8 cellular contexts compared by ENCODE assay signal in genomic region chr16:30142672-30143346, GRCh38. TPM values are rescaled to one million over a fixed set of nuclear protein-coding genes. Genes with fewer than 3 reads are reported as not detected.
DNase-seq lines count a peak whose midpoint lies in the region; ATAC-seq lines count a peak whose summit lies in the region.

No MANE protein-coding gene starts in this region.

- H3K27ac Mint-ChIP-seq in activated CD4-positive, alpha-beta memory T cell treated with anti-CD3 and anti-CD28 coated beads for 36 hours: peak overlapping the region; percentile 33
- peak overlapping the region; percentile 2 to 79 (median 32) for H3K27ac Mint-ChIP-seq in naive thymus-derived CD4-positive, alpha-beta T cell

- DNase-seq in NK-92 treated with Interleukin-12 subunit alpha and Interleukin-12 subunit beta, amount 100 ng/mL, for 24 hours (lab: John Stamatoyannopoulos, UW): peak; percentile 44
- DNase-seq in NK-92 (lab: John Stamatoyannopoulos, UW; ENCODE audit: unreplicated experiment) (no peak), HT-29 (ENCODE audit: low spot score) (peak; percentile 45), NCI-H146 treated with DMSO at 0.1 percent for 48 hours (lab: John Stamatoyannopoulos, UW; ENCODE audit: unreplicated experiment) (no peak)
- peak; percentile 33 for DNase-seq in activated CD4-positive, alpha-beta memory T cell treated with anti-CD3 and anti-CD28 coated beads for 36 hours
- peak in 3 of 9 donors; percentile 17 to 38 (median 30) for DNase-seq in naive thymus-derived CD4-positive, alpha-beta T cell

- H3K4me1 ChIP-seq in naive thymus-derived CD4-positive, alpha-beta T cell (ENCODE audit: control insufficient read depth in 2 of 2, insufficient read depth in 2 of 2, low read length in 2 of 2): peaks cover 0 to 23% of the 10 kb centered on the region in 2 donors

- ATAC-seq in naive thymus-derived CD4-positive, alpha-beta T cell: peak; percentile 74
- ATAC-seq in GM21723 (IDR thresholded peaks at IDR 0.05; ENCODE audit: unreplicated experiment): no peak
- ATAC-seq in HG03520 (IDR thresholded peaks at IDR 0.05; ENCODE audit: unreplicated experiment): no peak

- H3K9me3 ChIP-seq in naive thymus-derived CD4-positive, alpha-beta T cell (ENCODE audit: control insufficient read depth in 2 of 3, low read length in 3 of 3): no peaks in the 10 kb centered on the region

- H3K4me3 Mint-ChIP-seq in activated CD4-positive, alpha-beta memory T cell treated with anti-CD3 and anti-CD28 coated beads for 36 hours: no peak overlapping the region
- H3K4me3 Mint-ChIP-seq in naive thymus-derived CD4-positive, alpha-beta T cell: no peak overlapping the region

- H3K36me3 ChIP-seq in naive thymus-derived CD4-positive, alpha-beta T cell (ENCODE audit: control insufficient read depth in 2 of 3, insufficient read depth in 3 of 3, low read length in 3 of 3): no peaks in the 10 kb centered on the region

- POLR2A ChIA-PET in activated CD4-positive, alpha-beta memory T cell treated with anti-CD3 and anti-CD28 coated beads for 36 hours (lab: Charles Lee): no interaction called here
- POLR2A ChIA-PET in naive thymus-derived CD4-positive, alpha-beta T cell (lab: Charles Lee): interaction anchor here (0.6 to 2.2 kb wide), 7 partner anchors 14 to 94 kb away, joined by 3 to 23 read pairs (median 3); partner anchors contain the start of genes ALDOA, CORO1A and TBX6

- no peaks in the 10 kb centered on the region for H3K9me3 Mint-ChIP-seq in activated CD4-positive, alpha-beta memory T cell treated with anti-CD3 and anti-CD28 coated beads for 36 hours
- H3K9me3 Mint-ChIP-seq in naive thymus-derived CD4-positive, alpha-beta T cell: peaks cover 0 to 2% (median 0%) of the 10 kb centered on the region in 11 donors

- H3K4me1 Mint-ChIP-seq in activated CD4-positive, alpha-beta memory T cell treated with anti-CD3 and anti-CD28 coated beads for 36 hours (ENCODE audit: low read depth): peaks cover 15% of the 10 kb centered on the region
- H3K4me1 Mint-ChIP-seq in naive thymus-derived CD4-positive, alpha-beta T cell: peaks cover 21 to 33% (median 24%) of the 10 kb centered on the region in 7 donors

- CTCF ChIA-PET in activated CD4-positive, alpha-beta memory T cell treated with anti-CD3 and anti-CD28 coated beads for 36 hours (lab: Charles Lee): interaction anchor here (1.0 to 1.1 kb wide), 3 partner anchors 28 to 41 kb away, joined by 3 to 5 read pairs (median 5); partner anchors contain the start of genes CORO1A and GDPD3
- CTCF ChIA-PET in naive thymus-derived CD4-positive, alpha-beta T cell (lab: Charles Lee): interaction anchor here (0.6 to 1.1 kb wide), 5 partner anchors 41 to 267 kb away, joined by 3 to 4 read pairs (median 3); partner anchors contain the start of gene CORO1A

- no peak overlapping the region for H3K27ac ChIP-seq in naive thymus-derived CD4-positive, alpha-beta T cell (ENCODE audit: low read depth, low read length)

- no peaks in the 10 kb centered on the region for H3K36me3 Mint-ChIP-seq in activated CD4-positive, alpha-beta memory T cell treated with anti-CD3 and anti-CD28 coated beads for 36 hours
- H3K36me3 Mint-ChIP-seq in naive thymus-derived CD4-positive, alpha-beta T cell: peaks cover 0 to 2% (median 0%) of the 10 kb centered on the region in 5 donors

- no peak overlapping the region for H3K4me3 ChIP-seq in naive thymus-derived CD4-positive, alpha-beta T cell (ENCODE audit: low read length)

- no peaks in the 10 kb centered on the region for H3K27me3 ChIP-seq in naive thymus-derived CD4-positive, alpha-beta T cell (ENCODE audit: control insufficient read depth in 2 of 2, insufficient read depth in 2 of 2, low read length in 2 of 2)

- intact Hi-C loops in activated CD4-positive, alpha-beta memory T cell treated with anti-CD3 and anti-CD28 coated beads for 36 hours (cut with micrococcal nuclease): loop anchor here (5.0 kb wide), 1 partner anchor 51 kb away; the partner anchor contains the start of gene TBX6
- intact Hi-C loops in naive thymus-derived CD4-positive, alpha-beta T cell (cut with micrococcal nuclease): loop anchor here in 1 of 2 donors (1.0 kb wide), 1 partner anchor 40 kb away; the partner anchor contains the start of gene CORO1A

- H3K27me3 Mint-ChIP-seq in activated CD4-positive, alpha-beta memory T cell treated with anti-CD3 and anti-CD28 coated beads for 36 hours: no peaks in the 10 kb centered on the region
- H3K27me3 Mint-ChIP-seq in naive thymus-derived CD4-positive, alpha-beta T cell: no peaks in the 10 kb centered on the region

RNA-seq across cellular contexts. Expression of gene MAPK3, which starts 19.8 kb away (rescaled TPM):
- 34.5 and 39.2 TPM in 2 replicates for total RNA-seq in HT-29 (2014; rRNA removed; shearing (Covaris generic))
- total RNA-seq in activated CD4-positive, alpha-beta memory T cell treated with anti-CD3 and anti-CD28 coated beads for 36 hours: 10 to 100 TPM; 85.5 to 93.1 TPM
- total RNA-seq in naive thymus-derived CD4-positive, alpha-beta T cell: 10 to 100 TPM; 50.5 to 82.2 (median 64.3) TPM
- polyA plus RNA-seq in naive thymus-derived CD4-positive, alpha-beta T cell: 1 to 10 TPM; 7.5 to 8.3 TPM

RNA-seq across cellular contexts. Expression of gene GDPD3, which starts 29.5 kb away (rescaled TPM):
- 1.2 and 1.5 TPM in 2 replicates for total RNA-seq in HT-29 (2014; rRNA removed; shearing (Covaris generic))
- total RNA-seq in activated CD4-positive, alpha-beta memory T cell treated with anti-CD3 and anti-CD28 coated beads for 36 hours: 1 to 10 TPM; 5.3 to 9.9 TPM
- 10 to 100 TPM in 4 of 5 experiments, 1 to 10 TPM in 1; 7.9 to 39.3 (median 12.3) TPM for total RNA-seq in naive thymus-derived CD4-positive, alpha-beta T cell
- not detected for polyA plus RNA-seq in naive thymus-derived CD4-positive, alpha-beta T cell

RNA-seq across cellular contexts. Expression of gene CORO1A, which starts 40.6 kb away (rescaled TPM):
- 7.6 and 10.1 TPM in 2 replicates for total RNA-seq in HT-29 (2014; rRNA removed; shearing (Covaris generic))
- total RNA-seq in activated CD4-positive, alpha-beta memory T cell treated with anti-CD3 and anti-CD28 coated beads for 36 hours: 1,000 to 10,000 TPM; 1,027 to 1,051 TPM
- 1,000 to 10,000 TPM in 1 of 5 experiments, 100 to 1,000 TPM in 4; 609 to 1,666 (median 826) TPM for total RNA-seq in naive thymus-derived CD4-positive, alpha-beta T cell
- polyA plus RNA-seq in naive thymus-derived CD4-positive, alpha-beta T cell: 1,000 to 10,000 TPM; 1,289 to 1,601 TPM

RNA-seq across cellular contexts. Expression of gene YPEL3, which starts 46.8 kb away (rescaled TPM):
- 14.3 and 16.2 TPM in 2 replicates for total RNA-seq in HT-29 (2014; rRNA removed; shearing (Covaris generic))
- 10 to 100 TPM; 32.5 to 36.9 TPM for total RNA-seq in activated CD4-positive, alpha-beta memory T cell treated with anti-CD3 and anti-CD28 coated beads for 36 hours
- total RNA-seq in naive thymus-derived CD4-positive, alpha-beta T cell: 100 to 1,000 TPM in 3 of 5 experiments, 10 to 100 TPM in 2; 50.5 to 260 (median 130) TPM
- 100 to 1,000 TPM; 242 to 308 TPM for polyA plus RNA-seq in naive thymus-derived CD4-positive, alpha-beta T cell

RNA-seq across cellular contexts. Expression of gene BOLA2B, which starts 50.7 kb away (rescaled TPM):
- total RNA-seq in HT-29 (2014; rRNA removed; shearing (Covaris generic)): 143 and 216 TPM in 2 replicates
- 100 to 1,000 TPM; 156 to 159 TPM for total RNA-seq in activated CD4-positive, alpha-beta memory T cell treated with anti-CD3 and anti-CD28 coated beads for 36 hours
- 100 to 1,000 TPM in 1 of 5 experiments, 10 to 100 TPM in 4; 51.3 to 173 (median 69.8) TPM for total RNA-seq in naive thymus-derived CD4-positive, alpha-beta T cell
- polyA plus RNA-seq in naive thymus-derived CD4-positive, alpha-beta T cell: 100 to 1,000 TPM; 168 to 205 TPM

Comparison
In these comparisons a context has a peak if more than half of its experiments do, and no peak if none do; other contexts are left out.
1. DNase-seq: peak in NK-92 treated with Interleukin-12 subunit alpha and Interleukin-12 subunit beta, amount 100 ng/mL, for 24 hours (single experiment), HT-29 (single experiment) and activated CD4-positive, alpha-beta memory T cell treated with anti-CD3 and anti-CD28 coated beads for 36 hours (single experiment); none in NK-92 (single experiment) and NCI-H146 treated with DMSO at 0.1 percent for 48 hours (single experiment).
2. RNA of gene CORO1A, which starts 40.6 kb away (total RNA-seq): 1,027 to 1,051 TPM in activated CD4-positive, alpha-beta memory T cell treated with anti-CD3 and anti-CD28 coated beads for 36 hours and 609 to 1,666 TPM in naive thymus-derived CD4-positive, alpha-beta T cell; 7.6 to 10.1 TPM in HT-29; every median in the first group is over 10 times any median in the second.